In genomic region chr12:51926718-51927117, GRCh38 we compare ENCODE assay signal across 9 cellular contexts. TPM values are rescaled to one million over a fixed set of nuclear protein-coding genes. Genes with fewer than 3 reads are reported as not detected.
A peak's percentile ranks its signal among the peaks of the same experiment; 100 is the strongest.
DNase-seq lines count a peak whose midpoint lies in the region; ATAC-seq, FAIRE-seq and TF ChIP-seq lines count a peak whose summit lies in the region.
"Had no signal": no experiment of that assay in that cellular context is flagged by ENCODE, and none has a peak within 500 bp of the region (broad histone marks: within the 10 kb centered on the region; RNA-seq: fewer than 3 reads in every experiment).

No MANE protein-coding gene starts in this region.

- H3K27me3 ChIP-seq in cardiac muscle cell (no peaks in the 10 kb centered on the region), bronchial epithelial cell (ENCODE audit: control insufficient read depth, insufficient read depth, low read length) (no peaks in the 10 kb centered on the region)

- no peak for FAIRE-seq in bronchial epithelial cell (lab: Jason Lieb, UNC)

- H3K27ac Mint-ChIP-seq in T-helper 2 cell treated with Interferon-gamma antibody and Interleukin-4, amounts not matched to agents 5 μg/mL and 100 μg/mL, for 36 hours = no peak overlapping the region
- peak overlapping the region; percentile 31 to 60 for H3K27ac Mint-ChIP-seq in natural killer cell treated with Interleukin-12 subunit alpha and Interleukin-12 subunit beta and Interleukin-15 and Interleukin-18, amount 100 ng/mL, for 72 hours

- H3K9me3 Mint-ChIP-seq in T-helper 2 cell treated with Interferon-gamma antibody and Interleukin-4, amounts not matched to agents 5 μg/mL and 100 μg/mL, for 36 hours = no peaks in the 10 kb centered on the region
- H3K9me3 Mint-ChIP-seq in natural killer cell treated with Interleukin-12 subunit alpha and Interleukin-12 subunit beta and Interleukin-15 and Interleukin-18, amount 100 ng/mL, for 72 hours = no peaks in the 10 kb centered on the region
- H3K9me3 Mint-ChIP-seq: dendritic cell treated with granulocyte-macrophage colony-stimulating factor and Interleukin-4, amounts not matched to agents 40 ng/mL and 50 ng/mL, for 4 days had no signal

- no peak overlapping the region for H3K4me3 ChIP-seq in cardiac muscle cell
- H3K4me3 ChIP-seq in bronchial epithelial cell (ENCODE audit: low read depth, low read length) = no peak overlapping the region

- H3K36me3 ChIP-seq in cardiac muscle cell (no peaks in the 10 kb centered on the region), bronchial epithelial cell (ENCODE audit: control insufficient read depth, insufficient read depth, low read length) (no peaks in the 10 kb centered on the region)

- ATAC-seq in left ventricle myocardium superior (no peak), HG03175 (IDR thresholded peaks at IDR 0.05; ENCODE audit: unreplicated experiment) (no peak)
- no peak for ATAC-seq in natural killer cell treated with Interleukin-12 subunit alpha and Interleukin-12 subunit beta and Interleukin-15 and Interleukin-18, amount 100 ng/mL, for 72 hours

- H3K36me3 Mint-ChIP-seq in T-helper 2 cell treated with Interferon-gamma antibody and Interleukin-4, amounts not matched to agents 5 μg/mL and 100 μg/mL, for 36 hours (ENCODE audit: low read depth) = no peaks in the 10 kb centered on the region
- no peaks in the 10 kb centered on the region for H3K36me3 Mint-ChIP-seq in natural killer cell treated with Interleukin-12 subunit alpha and Interleukin-12 subunit beta and Interleukin-15 and Interleukin-18, amount 100 ng/mL, for 72 hours

- H3K9me3 ChIP-seq in cardiac muscle cell (ENCODE audit: low read depth) = no peaks in the 10 kb centered on the region

- H3K4me3 Mint-ChIP-seq in T-helper 2 cell treated with Interferon-gamma antibody and Interleukin-4, amounts not matched to agents 5 μg/mL and 100 μg/mL, for 36 hours = no peak overlapping the region
- no peak overlapping the region for H3K4me3 Mint-ChIP-seq in natural killer cell treated with Interleukin-12 subunit alpha and Interleukin-12 subunit beta and Interleukin-15 and Interleukin-18, amount 100 ng/mL, for 72 hours
- H3K4me3 Mint-ChIP-seq: dendritic cell treated with granulocyte-macrophage colony-stimulating factor and Interleukin-4, amounts not matched to agents 40 ng/mL and 50 ng/mL, for 4 days had no signal

- H3K27me3 Mint-ChIP-seq in T-helper 2 cell treated with Interferon-gamma antibody and Interleukin-4, amounts not matched to agents 5 μg/mL and 100 μg/mL, for 36 hours (ENCODE audit: low read depth) = peaks cover 16% of the 10 kb centered on the region
- H3K27me3 Mint-ChIP-seq in natural killer cell treated with Interleukin-12 subunit alpha and Interleukin-12 subunit beta and Interleukin-15 and Interleukin-18, amount 100 ng/mL, for 72 hours = no peaks in the 10 kb centered on the region

- peaks cover 6% of the 10 kb centered on the region for H3K4me1 Mint-ChIP-seq in T-helper 2 cell treated with Interferon-gamma antibody and Interleukin-4, amounts not matched to agents 5 μg/mL and 100 μg/mL, for 36 hours (ENCODE audit: low read depth)
- H3K4me1 Mint-ChIP-seq in natural killer cell treated with Interleukin-12 subunit alpha and Interleukin-12 subunit beta and Interleukin-15 and Interleukin-18, amount 100 ng/mL, for 72 hours (ENCODE audit: low read depth in 2 of 2) = peaks cover 21 to 30% of the 10 kb centered on the region in 2 donors

- intact Hi-C loops in left ventricle myocardium superior (cut with micrococcal nuclease) = no loop called here

- peak; percentile 41 for TF ChIP-seq CTCF in cardiac muscle cell (IDR thresholded peaks at IDR 0.05; ENCODE audit: low read depth, low read length)
- peak; percentile 77 for TF ChIP-seq CTCF in bronchial epithelial cell (IDR thresholded peaks at IDR 0.05; ENCODE audit: insufficient read depth, low read length, severe bottlenecking)

- DNase-seq in cardiac muscle cell (ENCODE audit: low read depth in 1 of 2, low spot score in 1 of 2) = peak; percentile 36 to 66
- DNase-seq in left ventricle myocardium superior = no peak
- DNase-seq in T-helper 2 cell treated with Interferon-gamma antibody and Interleukin-4, amounts not matched to agents 5 μg/mL and 100 μg/mL, for 36 hours (ENCODE audit: low spot score) = peak; percentile 6
- peak; percentile 72 for DNase-seq in bronchial epithelial cell (ENCODE audit: low read depth)
- DNase-seq in natural killer cell treated with Interleukin-12 subunit alpha and Interleukin-12 subunit beta and Interleukin-15 and Interleukin-18, amount 100 ng/mL, for 72 hours (ENCODE audit: low spot score) = no peak
- no peak for DNase-seq in hypothalamus (lab: John Stamatoyannopoulos, UW)
- no peak for DNase-seq in DMS114 treated with DMSO at 0.1 percent for 48 hours (lab: John Stamatoyannopoulos, UW; ENCODE audit: unreplicated experiment)

- H3K27ac ChIP-seq in cardiac muscle cell = no peak overlapping the region

- peaks cover 27% of the 10 kb centered on the region for H3K4me1 ChIP-seq in cardiac muscle cell (ENCODE audit: low read depth)

RNA-seq across cellular contexts. Expression of gene ACVRL1, which starts 19.4 kb away (rescaled TPM):
- 0.81 and 5.5 TPM in 2 replicates for total RNA-seq in cardiac muscle cell
- polyA plus RNA-seq in cardiac muscle cell = 2.5 TPM in 1 of 2 replicates, not detected in the other
- 31.7 TPM for total RNA-seq in left ventricle myocardium superior
- total RNA-seq in bronchial epithelial cell = under 0.01 TPM in 1 of 2 replicates, not detected in the other
- not detected for total RNA-seq in natural killer cell treated with Interleukin-12 subunit alpha and Interleukin-12 subunit beta and Interleukin-15 and Interleukin-18, amount 100 ng/mL, for 72 hours

RNA-seq across cellular contexts. Expression of gene ACVR1B, which starts 24.8 kb away (rescaled TPM):
- 38.1 and 46.4 TPM in 2 replicates for total RNA-seq in cardiac muscle cell
- 11.9 and 12.5 TPM in 2 replicates for polyA plus RNA-seq in cardiac muscle cell
- total RNA-seq in left ventricle myocardium superior = 11.2 TPM
- 12.1 and 15.6 TPM in 2 replicates for total RNA-seq in bronchial epithelial cell
- 10 to 100 TPM; 16.6 to 17.5 TPM for total RNA-seq in natural killer cell treated with Interleukin-12 subunit alpha and Interleukin-12 subunit beta and Interleukin-15 and Interleukin-18, amount 100 ng/mL, for 72 hours

RNA-seq across cellular contexts. Expression of gene ANKRD33, which starts 38.8 kb away (rescaled TPM):
- total RNA-seq in cardiac muscle cell (0.30 TPM in 1 of 2 replicates, not detected in the other), left ventricle myocardium superior (not detected), bronchial epithelial cell (not detected in 2 replicates)
- polyA plus RNA-seq in cardiac muscle cell = 1.2 TPM in 1 of 2 replicates, not detected in the other
- not detected for total RNA-seq in natural killer cell treated with Interleukin-12 subunit alpha and Interleukin-12 subunit beta and Interleukin-15 and Interleukin-18, amount 100 ng/mL, for 72 hours

Comparison
In these comparisons a context has a peak if more than half of its experiments do, and no peak if none do; other contexts are left out.
1. DNase-seq: peak in cardiac muscle cell (2 of 2), T-helper 2 cell treated with Interferon-gamma antibody and Interleukin-4, amounts not matched to agents 5 μg/mL and 100 μg/mL, for 36 hours (single experiment) and bronchial epithelial cell (single experiment); none in left ventricle myocardium superior (single experiment), natural killer cell treated with Interleukin-12 subunit alpha and Interleukin-12 subunit beta and Interleukin-15 and Interleukin-18, amount 100 ng/mL, for 72 hours (single experiment), hypothalamus (0 of 51) and DMS114 treated with DMSO at 0.1 percent for 48 hours (single experiment).